11 cellular contexts compared by ENCODE assay signal in the genomic region with DNA sequence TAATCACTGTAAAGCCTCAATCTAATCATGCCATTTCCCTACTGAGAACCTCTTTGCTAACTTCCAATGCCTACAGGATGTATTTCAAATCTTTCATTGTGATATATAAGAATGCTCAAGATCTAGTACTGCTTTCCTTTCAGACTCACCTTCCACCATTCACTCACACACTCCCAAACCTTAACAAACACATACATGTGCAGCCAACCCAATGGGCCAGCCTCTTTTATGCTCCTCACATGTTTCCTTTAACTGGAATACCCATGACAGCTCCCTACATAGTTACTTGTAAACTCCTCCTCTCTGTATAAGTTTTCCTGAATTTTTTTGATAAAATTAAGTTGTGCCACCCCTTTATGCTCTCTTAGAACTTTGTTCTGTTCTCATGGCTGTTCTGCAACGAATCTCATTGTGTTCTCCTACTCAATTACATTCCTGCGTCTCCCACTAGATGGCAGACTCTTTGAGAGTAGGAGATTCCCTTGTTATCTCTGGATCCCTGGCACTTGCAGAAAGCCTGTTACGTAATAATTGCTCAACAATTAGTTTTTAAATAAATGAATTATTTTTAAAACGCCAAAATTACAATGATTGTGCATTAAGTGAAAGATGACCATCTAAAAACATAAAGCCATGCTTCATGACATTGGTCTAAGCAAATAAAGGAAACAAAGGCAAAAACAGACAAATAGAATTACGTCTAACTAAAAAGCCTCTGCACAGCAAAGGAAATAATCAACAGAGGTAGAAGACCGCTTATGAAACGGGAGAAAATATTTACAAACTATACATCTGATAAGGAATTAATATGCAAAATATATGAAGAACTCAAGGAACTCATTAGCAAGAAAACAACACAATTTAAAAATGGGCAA. TPM values are rescaled to one million over a fixed set of nuclear protein-coding genes. Genes with fewer than 3 reads are reported as not detected.
A peak's percentile ranks its signal among the peaks of the same experiment; 100 is the strongest.
DNase-seq lines count a peak whose midpoint lies in the region; ATAC-seq, FAIRE-seq and TF ChIP-seq lines count a peak whose summit lies in the region.
"Not testable (repeated sequence)": the region's sequence is repeated elsewhere in the genome, so short reads cannot be mapped to it uniquely, and the experiment has no call there.
"Had no signal": no experiment of that assay in that cellular context is flagged by ENCODE, and none has a peak within 500 bp of the region (broad histone marks: within the 10 kb centered on the region; RNA-seq: fewer than 3 reads in every experiment).

No MANE protein-coding gene starts in this region.

- peak in 1 of 2 experiments; percentile 51 for DNase-seq in A549 (ENCODE audit: low read depth in 1 of 2, low spot score in 1 of 2)
- DNase-seq in EH (ENCODE audit: low read depth): peak; percentile 52
- DNase-seq in HS-5 (ENCODE audit: low read depth): peak; percentile 14
- DNase-seq in NCI-H446 treated with DMSO at 0.1 percent for 48 hours (lab: John Stamatoyannopoulos, UW): peak; percentile 10
- DNase-seq in T-helper 17 cell, natural killer cell: not testable (repeated sequence)
- DNase-seq in cardiac fibroblast (ENCODE audit: low read depth in 2 of 2): peak; percentile 51 to 64
- DNase-seq in cardiac muscle cell (ENCODE audit: low read depth in 1 of 2, low spot score in 1 of 2): peak in 1 of 2 donors; percentile 67

- TF ChIP-seq CTCF in A549 (IDR thresholded peaks at IDR 0.05): peak; percentile 31; the same call in 2 of the 3 replicates
- TF ChIP-seq CTCF in cardiac fibroblast (IDR thresholded peaks at IDR 0.05; ENCODE audit: low read depth, low read length): peak; percentile 34
- peak; percentile 53 for TF ChIP-seq CTCF in cardiac muscle cell (IDR thresholded peaks at IDR 0.05; ENCODE audit: low read depth, low read length)
- peak; percentile 21 for TF ChIP-seq CTCF in natural killer cell (IDR thresholded peaks at IDR 0.05)

- POLR2A ChIA-PET in A549 (lab: Yijun Ruan, JAX): not testable (repeated sequence)

- not testable (repeated sequence) for TF ChIP-seq EP300 in A549 (IDR thresholded peaks at IDR 0.05)

- ATAC-seq in A549 (peak; percentile 80 to 87), T-helper 17 cell (peak; percentile 57)
- not testable (repeated sequence) for ATAC-seq in natural killer cell

- H3K27ac ChIP-seq in A549, cardiac muscle cell: not testable (repeated sequence)

- not testable (repeated sequence) for H3K36me3 Mint-ChIP-seq in T-helper 17 cell (ENCODE audit: low read depth); natural killer cell

- not testable (repeated sequence) for H3K4me1 Mint-ChIP-seq in T-helper 17 cell
- peaks cover 46 to 61% of the 10 kb centered on the region in 2 donors for H3K4me1 Mint-ChIP-seq in natural killer cell

- H3K9me3 Mint-ChIP-seq in natural killer cell: not testable (repeated sequence)

- H3K4me2 ChIP-seq in A549: not testable (repeated sequence)

- intact Hi-C loops in natural killer cell (cut with micrococcal nuclease): not testable (repeated sequence)

- TF ChIP-seq RAD21 in A549 (conservative IDR thresholded peaks at IDR 0.05 in 1 of 2, IDR thresholded peaks at IDR 0.05 in 1 of 2): peak; percentile 31 to 47; a peak in 3 of 5 replicates

- not testable (repeated sequence) for H3K27me3 Mint-ChIP-seq in T-helper 17 cell; natural killer cell (ENCODE audit: low read depth in 2 of 2)

- CTCF ChIA-PET in A549 (lab: Yijun Ruan, JAX): interaction anchor here (0.6 kb wide), 1 partner anchor 581 kb away, joined by 3 read pairs; no protein-coding TSS in a partner anchor

- not testable (repeated sequence) for H3K4me1 ChIP-seq in A549; cardiac muscle cell (ENCODE audit: low read depth)

- not testable (repeated sequence) for H3K9me3 ChIP-seq in A549; T-helper 17 cell (ENCODE audit: control insufficient read depth, low read length, poor library complexity, severe bottlenecking); cardiac muscle cell (ENCODE audit: low read depth)

- not testable (repeated sequence) for H3K27ac Mint-ChIP-seq in T-helper 17 cell, natural killer cell

- 28% methylated on average over 7 of the region's 7 CpGs for WGBS in A549 (ENCODE audit: missing lambda C conversion rate)

- H3K36me3 ChIP-seq in cardiac muscle cell: not testable (repeated sequence)

- not testable (repeated sequence) for H3K4me3 ChIP-seq in A549; cardiac fibroblast (replicated peaks in 1 of 2; ENCODE audit: low read depth in 2 of 2, low read length in 2 of 2); cardiac muscle cell

- not testable (repeated sequence) for H3K27me3 ChIP-seq in cardiac muscle cell

- not testable (repeated sequence) for TF ChIP-seq POLR2A in A549 (IDR thresholded peaks at IDR 0.05; ENCODE audit: low read length)

- not testable (repeated sequence) for H3K4me3 Mint-ChIP-seq in T-helper 17 cell
- H3K4me3 Mint-ChIP-seq in natural killer cell: peak overlapping the region; percentile 59

- peak; percentile 13 for FAIRE-seq in A549 (lab: Jason Lieb, UNC)

TF ChIP-seq in A549, 52 proteins besides CTCF, POLR2A, EP300 and RAD21:
- peak; percentile 76 to 89; a peak in 3 of 4 replicates for TF ChIP-seq CEBPB (IDR thresholded peaks at IDR 0.05)

RNA-seq across cellular contexts. Expression of a gene that starts 2.1 kb away (rescaled TPM):
- polyA plus RNA-seq in A549 (2011; rRNA removed): not detected in 2 replicates
- not detected in 2 replicates for polyA plus RNA-seq in A549 (2012; cell fraction: cytosol; rRNA removed)
- not detected in 2 replicates for polyA plus RNA-seq in A549 (2012; cell fraction: nucleus; rRNA removed)
- polyA plus RNA-seq in A549 (2017; fragmentation: RNase III; extraction: RNeasy Plus Mini Kit Qiagen cat#74134 plus additional on column Dnase treatment): not detected in 3 replicates
- not detected in 2 replicates for polyA minus RNA-seq in A549 (2011; rRNA and poly(A)+ RNA removed)
- total RNA-seq in T-helper 17 cell: not detected
- not detected in 2 replicates for total RNA-seq in cardiac muscle cell
- 0.35 TPM in 1 of 2 replicates, not detected in the other for polyA plus RNA-seq in cardiac muscle cell
- total RNA-seq in natural killer cell: 100 to 1,000 TPM in 1 of 3 donors, 10 to 100 TPM in 2; 32.6 to 110 (median 92.9) TPM
- total RNA-seq: ascending aorta, vagina had no signal

RNA-seq across cellular contexts. Expression of a gene that starts 30.5 kb away (rescaled TPM):
- not detected in 2 replicates for polyA plus RNA-seq in A549 (2011; rRNA removed)
- not detected in 2 replicates for polyA plus RNA-seq in A549 (2012; cell fraction: cytosol; rRNA removed)
- polyA plus RNA-seq in A549 (2012; cell fraction: nucleus; rRNA removed): 0.04 TPM in 1 of 2 replicates, not detected in the other
- not detected in 3 replicates for polyA plus RNA-seq in A549 (2017; fragmentation: RNase III; extraction: RNeasy Plus Mini Kit Qiagen cat#74134 plus additional on column Dnase treatment)
- polyA minus RNA-seq in A549 (2011; rRNA and poly(A)+ RNA removed): not detected in 2 replicates
- not detected for total RNA-seq in T-helper 17 cell
- total RNA-seq in cardiac muscle cell: 0.53 and 0.54 TPM in 2 replicates
- polyA plus RNA-seq in cardiac muscle cell: 1.6 and 2.0 TPM in 2 replicates
- 10 to 100 TPM; 11.4 to 23.8 (median 16.1) TPM for total RNA-seq in natural killer cell
- total RNA-seq: ascending aorta, gastrocnemius medialis, vagina had no signal

Comparison
In these comparisons a context has a peak if more than half of its experiments do, and no peak if none do; other contexts are left out.
1. RNA of a gene that starts 2.1 kb away (total RNA-seq): 32.6 to 110 TPM in natural killer cell; not detected in T-helper 17 cell and not detected in cardiac muscle cell; every median in the first group is over 10 times any median in the second.
2. Peak in every context shown above with its lines, with median percentiles within 50 percentile points of each other: CTCF ChIP-seq.